In genomic region chr7:23593706-23594105, GRCh38 we compare ENCODE assay signal across 2 cellular contexts.
TF ChIP-seq lines count a peak whose summit lies in the region.

No MANE protein-coding gene starts in this region.

TF ChIP-seq in GM12878, 131 proteins besides CTCF, POLR2A, EP300 and RAD21:
- TF ChIP-seq IKZF2 (IDR thresholded peaks at IDR 0.05) (peak in 1 of 2 experiments; percentile 35; a peak in 1 of 4 replicates), IRF4 (IDR thresholded peaks at IDR 0.05; ENCODE audit: low read depth, low read length) (no peak), NRF1 (conservative IDR thresholded peaks at IDR 0.05; ENCODE audit: low read depth, low read length) (no peak), E2F8 (IDR thresholded peaks at IDR 0.05; ENCODE audit: low read depth, partially characterized antibody) (no peak), NFIC (IDR thresholded peaks at IDR 0.05; ENCODE audit: low read depth, low read length) (0 out of 2 replicates have a peak, but pooled peaks have one; percentile 26), IKZF1 (conservative IDR thresholded peaks at IDR 0.05) (no peak), RBBP5 (conservative IDR thresholded peaks at IDR 0.05) (no peak), JUNB (IDR thresholded peaks at IDR 0.05) (0 out of 2 replicates have a peak, but pooled peaks have one; percentile 18), BACH1 (IDR thresholded peaks at IDR 0.05; ENCODE audit: borderline replicate concordance) (no peak), SMC3 (IDR thresholded peaks at IDR 0.05; ENCODE audit: borderline replicate concordance, low read length) (no peak), POU2F2 (IDR thresholded peaks at IDR 0.05; ENCODE audit: borderline replicate concordance, low read depth, low read length) (no peak), SPI1 (IDR thresholded peaks at IDR 0.05; ENCODE audit: borderline replicate concordance, insufficient read depth, low read depth, low read length) (peak; percentile 44; the same call in 1 of the 2 replicates)

TF ChIP-seq in GM23338, 12 proteins besides CTCF, POLR2A, EP300 and RAD21:
- no peak for TF ChIP-seq JUNB (IDR thresholded peaks at IDR 0.05; ENCODE audit: unreplicated experiment)
